Comparison of ENCODE assay signal across 1 cellular context in the genomic region with DNA sequence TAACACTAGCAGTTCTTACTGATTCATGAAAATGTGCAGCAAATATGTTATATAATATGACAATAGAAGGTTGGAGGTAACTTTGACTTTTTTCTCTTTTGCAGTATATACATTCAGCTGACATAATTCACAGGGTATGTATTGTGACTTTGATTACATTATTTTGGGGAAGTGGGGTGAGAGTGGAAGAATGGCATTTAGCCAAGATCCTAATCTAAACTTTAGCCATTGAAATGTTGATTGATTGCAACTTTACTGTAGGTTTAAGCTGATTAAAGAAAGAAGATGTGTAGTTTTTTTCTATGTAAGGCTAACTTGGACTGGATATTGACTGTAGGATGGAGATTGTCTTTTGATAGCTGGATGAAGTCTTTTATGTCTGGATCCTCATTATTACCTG.
TF ChIP-seq lines count a peak whose summit lies in the region.

No MANE protein-coding gene starts in this region.

TF ChIP-seq in K562, 482 proteins besides CTCF, POLR2A, EP300 and RAD21:
- TF ChIP-seq SPI1 (IDR thresholded peaks at IDR 0.05; ENCODE audit: borderline replicate concordance, low read depth, low read length), result peak; percentile 57; the same call in 1 of the 2 replicates
- TF ChIP-seq, protein P1, sequence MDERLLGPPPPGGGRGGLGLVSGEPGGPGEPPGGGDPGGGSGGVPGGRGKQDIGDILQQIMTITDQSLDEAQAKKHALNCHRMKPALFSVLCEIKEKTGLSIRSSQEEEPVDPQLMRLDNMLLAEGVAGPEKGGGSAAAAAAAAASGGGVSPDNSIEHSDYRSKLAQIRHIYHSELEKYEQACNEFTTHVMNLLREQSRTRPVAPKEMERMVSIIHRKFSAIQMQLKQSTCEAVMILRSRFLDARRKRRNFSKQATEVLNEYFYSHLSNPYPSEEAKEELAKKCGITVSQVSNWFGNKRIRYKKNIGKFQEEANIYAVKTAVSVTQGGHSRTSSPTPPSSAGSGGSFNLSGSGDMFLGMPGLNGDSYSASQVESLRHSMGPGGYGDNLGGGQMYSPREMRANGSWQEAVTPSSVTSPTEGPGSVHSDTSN (CRISPR knock-in tag; IDR thresholded peaks at IDR 0.05; ENCODE audit: low read depth), result no peak
- TF ChIP-seq, protein P1 (tag; conservative IDR thresholded peaks at IDR 0.05; ENCODE audit: low read depth), result peak; percentile 66
- TF ChIP-seq GATA2 (CRISPR knock-in tag; IDR thresholded peaks at IDR 0.05), result 0 out of 2 replicates have a peak, but pooled peaks have one; percentile 31
- peak; percentile 65 for TF ChIP-seq NFIC (IDR thresholded peaks at IDR 0.05)
- no peak for TF ChIP-seq TEAD4 (IDR thresholded peaks at IDR 0.05; ENCODE audit: low read length)
- TF ChIP-seq TEAD4 (CRISPR knock-in tag; IDR thresholded peaks at IDR 0.05; ENCODE audit: borderline replicate concordance), result no peak
- no peak for TF ChIP-seq NR1H2 (CRISPR knock-in tag; IDR thresholded peaks at IDR 0.05)
- no peak for TF ChIP-seq HDAC8 (tag; IDR thresholded peaks at IDR 0.05)
- no peak for TF ChIP-seq YY1 (IDR thresholded peaks at IDR 0.05; ENCODE audit: borderline replicate concordance in 1 of 3, control insufficient read depth in 1 of 3, extremely low read depth in 1 of 3, insufficient read depth in 3 of 3, insufficient read length in 1 of 3, insufficient replicate concordance in 2 of 3, low read depth in 1 of 3, low read length in 2 of 3)
- peak; percentile 23; the same call in 1 of the 2 replicates for TF ChIP-seq SMARCE1 (IDR thresholded peaks at IDR 0.05)
- TF ChIP-seq ARHGAP35 (IDR thresholded peaks at IDR 0.05; ENCODE audit: partially characterized antibody), result no peak
- no peak for TF ChIP-seq ZNF253 (CRISPR knock-in tag; conservative IDR thresholded peaks at IDR 0.05)
- no peak for TF ChIP-seq LCOR (CRISPR knock-in tag; IDR thresholded peaks at IDR 0.05)
- TF ChIP-seq, protein P2, sequence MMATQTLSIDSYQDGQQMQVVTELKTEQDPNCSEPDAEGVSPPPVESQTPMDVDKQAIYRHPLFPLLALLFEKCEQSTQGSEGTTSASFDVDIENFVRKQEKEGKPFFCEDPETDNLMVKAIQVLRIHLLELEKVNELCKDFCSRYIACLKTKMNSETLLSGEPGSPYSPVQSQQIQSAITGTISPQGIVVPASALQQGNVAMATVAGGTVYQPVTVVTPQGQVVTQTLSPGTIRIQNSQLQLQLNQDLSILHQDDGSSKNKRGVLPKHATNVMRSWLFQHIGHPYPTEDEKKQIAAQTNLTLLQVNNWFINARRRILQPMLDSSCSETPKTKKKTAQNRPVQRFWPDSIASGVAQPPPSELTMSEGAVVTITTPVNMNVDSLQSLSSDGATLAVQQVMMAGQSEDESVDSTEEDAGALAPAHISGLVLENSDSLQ (IDR thresholded peaks at IDR 0.05), result no peak; the same call in 1 of the 2 replicates
- TF ChIP-seq SIN3B (IDR thresholded peaks at IDR 0.05; ENCODE audit: low read depth), result no peak
- TF ChIP-seq RBM25 (IDR thresholded peaks at IDR 0.05; ENCODE audit: low read depth, low read length, severe bottlenecking), result no peak
- TF ChIP-seq, protein P3, sequence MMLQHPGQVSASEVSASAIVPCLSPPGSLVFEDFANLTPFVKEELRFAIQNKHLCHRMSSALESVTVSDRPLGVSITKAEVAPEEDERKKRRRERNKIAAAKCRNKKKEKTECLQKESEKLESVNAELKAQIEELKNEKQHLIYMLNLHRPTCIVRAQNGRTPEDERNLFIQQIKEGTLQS (IDR thresholded peaks at IDR 0.05), result no peak
- TF ChIP-seq, protein P3 (CRISPR knock-in tag; conservative IDR thresholded peaks at IDR 0.05), result no peak
- peak; percentile 75 for TF ChIP-seq MEIS2 (IDR thresholded peaks at IDR 0.05; ENCODE audit: partially characterized antibody)
- no peak for TF ChIP-seq KLF13 (tag; IDR thresholded peaks at IDR 0.05; ENCODE audit: borderline replicate concordance, low read depth)
- TF ChIP-seq TCF7L2 (IDR thresholded peaks at IDR 0.05; ENCODE audit: low read depth, low read length), result no peak
